ENCODE assay signal across 9 cellular contexts in the genomic region with DNA sequence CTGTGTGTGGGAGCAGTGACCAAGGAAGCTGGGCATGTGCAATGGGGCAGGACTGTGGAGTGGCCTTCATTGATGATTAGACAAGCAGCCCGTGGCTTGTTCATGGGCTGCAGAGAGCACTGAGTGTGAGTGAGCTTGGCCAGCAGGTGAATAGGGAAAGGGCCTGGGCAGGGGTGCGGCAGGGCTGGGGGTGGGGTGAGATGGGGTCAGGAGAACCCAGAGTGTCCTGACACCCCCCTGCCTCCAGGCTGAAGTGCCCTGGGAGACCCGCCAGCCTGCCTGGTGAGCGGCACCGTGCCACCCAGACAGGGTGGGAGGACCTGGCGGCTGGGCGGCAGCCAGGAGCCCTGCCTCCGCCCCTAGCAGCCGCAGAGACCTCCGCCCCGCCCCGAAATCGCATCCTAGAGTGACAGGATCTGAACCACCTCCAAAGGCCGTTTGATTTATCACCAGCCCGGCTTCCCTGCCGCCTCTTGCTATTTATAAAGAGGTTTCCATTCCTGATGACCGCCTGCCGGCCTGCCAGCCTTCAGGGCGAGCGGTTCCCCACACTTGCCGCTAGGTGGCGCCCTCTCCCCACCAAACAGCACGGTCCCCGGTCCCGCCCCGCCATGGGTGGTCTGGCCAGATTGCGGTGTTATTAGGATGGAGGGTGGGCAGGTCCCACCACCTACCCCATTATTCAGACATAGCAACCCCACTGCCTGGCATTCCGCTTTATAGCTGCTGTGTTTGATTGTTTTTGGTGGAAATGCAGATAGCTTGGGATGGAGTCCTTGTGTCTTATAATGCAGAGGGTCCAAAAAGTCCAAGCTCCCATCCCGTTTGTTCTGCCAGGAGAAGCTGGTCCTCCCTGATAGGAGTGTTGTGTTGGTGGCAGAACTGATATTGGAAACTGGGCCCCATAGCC. TPM values are rescaled to one million over a fixed set of nuclear protein-coding genes. Genes with fewer than 3 reads are reported as not detected.
DNase-seq lines count a peak whose midpoint lies in the region; ATAC-seq, FAIRE-seq and TF ChIP-seq lines count a peak whose summit lies in the region.
"Had no signal": no experiment of that assay in that cellular context is flagged by ENCODE, and none has a peak within 500 bp of the region (broad histone marks: within the 10 kb centered on the region; RNA-seq: fewer than 3 reads in every experiment).

No MANE protein-coding gene starts in this region.

- BruUV-seq in HepG2 (replicated peaks; lab: Mats Ljungman, UMichigan): no TSS peak

- H3K9me3 Mint-ChIP-seq in central memory CD8-positive, alpha-beta T cell: no peaks in the 10 kb centered on the region

- H3K27me3 ChIP-seq in HepG2 (ENCODE audit: control insufficient read depth in 1 of 2, insufficient read depth in 2 of 2, low read length in 2 of 2): peaks cover 12 to 62% of the 10 kb centered on the region in 2 experiments

- peak; percentile 67 for FAIRE-seq in HepG2 (lab: Jason Lieb, UNC)
- FAIRE-seq: colon had no signal

- no peak for TF ChIP-seq POLR2A in HepG2 (IDR thresholded peaks at IDR 0.05; ENCODE audit: insufficient read depth in 1 of 2, low read depth in 2 of 2, low read length in 2 of 2)

- no peak overlapping the region for H3K9ac ChIP-seq in HepG2 (ENCODE audit: insufficient read depth, low read depth, low read length)

- WGBS in HepG2 (ENCODE audit: low lambda C conversion rate): 6% methylated on average over 26 of the region's 29 CpGs

- in situ Hi-C loops in HepG2 (cut with HindIII; ENCODE audit: extremely low pct_ligation_motif_present, low pct_unique_long_range_greater_than_20kb): loop anchor here (5.0 to 10.0 kb wide), 2 partner anchors 210 to 272 kb away; no protein-coding TSS in a partner anchor

- no peaks in the 10 kb centered on the region for H3K36me3 ChIP-seq in HepG2 (replicated peaks in 1 of 2; ENCODE audit: control insufficient read depth in 1 of 2, insufficient read depth in 2 of 2, low read length in 2 of 2)

- H3K9me3 ChIP-seq in HepG2 (ENCODE audit: low read length): no peaks in the 10 kb centered on the region

- H3K4me2 ChIP-seq in HepG2 (ENCODE audit: low read depth, low read length): peak overlapping the region; percentile 48

- TF ChIP-seq CTCF in HepG2 (CRISPR knock-in tag; IDR thresholded peaks at IDR 0.05): peak; percentile 100

- DNase-seq in DMS79 treated with DMSO at 0.1 percent for 48 hours (lab: John Stamatoyannopoulos, UW) (peak; percentile 94), NCI-H2227 (lab: John Stamatoyannopoulos, UW; ENCODE audit: unreplicated experiment) (peak; percentile 88), HepG2 (ENCODE audit: low spot score) (peak; percentile 49)
- DNase-seq in activated CD4-positive, alpha-beta T cell treated with anti-CD3 and anti-CD28 coated beads for 1 hour: peak; percentile 65
- peak; percentile 57 to 79 for DNase-seq in central memory CD8-positive, alpha-beta T cell (ENCODE audit: low spot score in 2 of 2)
- DNase-seq in stimulated activated CD4-positive, alpha-beta T cell treated with anti-CD3 and anti-CD28 coated beads, Interleukin-4, amount 100 ng/mL, for 48 hours (ENCODE audit: low read depth in 2 of 2): peak; percentile 60 to 74

- no peak overlapping the region for H3K27ac ChIP-seq in HepG2 (ENCODE audit: extremely low read length, insufficient read depth, low read length)

- ATAC-seq in HG02763 (IDR thresholded peaks at IDR 0.05; ENCODE audit: unreplicated experiment) (peak; percentile 61), HepG2 (peak; percentile 87), HG02938 (IDR thresholded peaks at IDR 0.05; ENCODE audit: unreplicated experiment) (no peak)
- peak; percentile 86 for ATAC-seq in central memory CD8-positive, alpha-beta T cell (replicated peaks; ENCODE audit: extremely low read depth, poor library complexity, severe bottlenecking)

- H2AFZ ChIP-seq in HepG2 (ENCODE audit: low read length): no peak overlapping the region

- peak; percentile 99 for TF ChIP-seq RAD21 in HepG2 (CRISPR knock-in tag; IDR thresholded peaks at IDR 0.05)

- no peaks in the 10 kb centered on the region for H4K20me1 ChIP-seq in HepG2 (ENCODE audit: insufficient read depth, low read length)

- H3K4me1 ChIP-seq in HepG2 (ENCODE audit: insufficient read depth, low read length): 0 out of 2 replicates have a peak, but pooled peaks cover 7% of the 10 kb centered on the region

- CTCF ChIA-PET in HepG2 (lab: Yijun Ruan, JAX; ENCODE audit: low intra/inter-chr PET ratio, low total read pairs): interaction anchor here (1.4 to 4.8 kb wide), 6 partner anchors 11 to 269 kb away, joined by 7 to 70 read pairs (median 9); a partner anchor contains a TSS

- TF ChIP-seq EP300 in HepG2 (IDR thresholded peaks at IDR 0.05; ENCODE audit: low read depth in 2 of 2, low read length in 2 of 2) (no peak; a peak in 1 of 4 replicates), HepG2 (CRISPR knock-in tag; IDR thresholded peaks at IDR 0.05; ENCODE audit: borderline replicate concordance) (no peak)

- no peak overlapping the region for H3K27ac Mint-ChIP-seq in central memory CD8-positive, alpha-beta T cell (ENCODE audit: low read depth)

- no peaks in the 10 kb centered on the region for H3K4me1 Mint-ChIP-seq in central memory CD8-positive, alpha-beta T cell

- intact Hi-C loops in HepG2 (cut with micrococcal nuclease; ENCODE audit: unreplicated experiment): loop anchor here (1.0 to 10.0 kb wide), 5 partner anchors 11 to 270 kb away; a partner anchor contains a TSS

- H3K4me3 Mint-ChIP-seq in central memory CD8-positive, alpha-beta T cell: no peak overlapping the region

- H3K79me2 ChIP-seq in HepG2 (ENCODE audit: insufficient read depth, low read length): no peaks in the 10 kb centered on the region

- H3K36me3 Mint-ChIP-seq in central memory CD8-positive, alpha-beta T cell (ENCODE audit: insufficient read depth): peaks cover 1% of the 10 kb centered on the region

- peak overlapping the region in 1 of 3 experiments; percentile 37; a peak in 1 of 6 replicates for H3K4me3 ChIP-seq in HepG2 (replicated peaks in 1 of 3; ENCODE audit: insufficient read depth in 1 of 3, low read depth in 2 of 3, low read length in 3 of 3)

- POLR2A ChIA-PET in HepG2 (lab: Yijun Ruan, JAX): interaction anchor here (0.9 kb wide), 1 partner anchor 129 kb away, joined by 4 read pairs; a partner anchor contains a TSS

- no peaks in the 10 kb centered on the region for H3K27me3 Mint-ChIP-seq in central memory CD8-positive, alpha-beta T cell

RNA-seq across cellular contexts. Expression of a gene that starts 3.5 kb away (rescaled TPM):
- total RNA-seq in HepG2 (2016; rRNA removed; fragmentation: Illumina TruSeq; extraction: Trizol): 0.27 TPM in 1 of 2 replicates, not detected in the other
- 0.09 and 0.10 TPM in 2 replicates for total RNA-seq in HepG2 (2016; cell fraction: cytosol; rRNA removed; fragmentation: Illumina TruSeq; extraction: Trizol; ENCODE audit: low read depth)
- 0.17 TPM in 1 of 2 replicates, not detected in the other for total RNA-seq in HepG2 (2016; cell fraction: insoluble cytoplasmic fraction; rRNA removed; fragmentation: Illumina TruSeq; extraction: Trizol)
- 0.06 and 0.10 TPM in 2 replicates for total RNA-seq in HepG2 (2016; cell fraction: membrane; rRNA removed; fragmentation: Illumina TruSeq; extraction: Trizol)
- 0.50 TPM in 1 of 2 replicates, not detected in the other for total RNA-seq in HepG2 (2016; cell fraction: nucleus; rRNA removed; fragmentation: Illumina TruSeq; extraction: Trizol)
- 0.04 TPM in 1 of 2 replicates, not detected in the other for polyA plus RNA-seq in HepG2 (2011; rRNA removed)
- polyA plus RNA-seq in HepG2 (2011; cell fraction: cytosol; rRNA removed): 0.03 TPM in 1 of 2 replicates, not detected in the other
- 0.05 and 0.32 TPM in 2 replicates for polyA plus RNA-seq in HepG2 (2011; cell fraction: nucleus; rRNA removed)
- polyA plus RNA-seq in HepG2 (2012): not detected in 2 replicates
- polyA plus RNA-seq in HepG2 (2016; cell fraction: cytosol; fragmentation: Illumina TruSeq; extraction: Trizol; ENCODE audit: low read depth): 0.10 TPM in 1 of 2 replicates, not detected in the other
- polyA plus RNA-seq in HepG2 (2016; cell fraction: insoluble cytoplasmic fraction; fragmentation: Illumina TruSeq; extraction: Trizol; ENCODE audit: low read depth): 0.21 TPM in 1 of 2 replicates, not detected in the other
- polyA plus RNA-seq in HepG2 (2016; cell fraction: membrane; fragmentation: Illumina TruSeq; extraction: Trizol; ENCODE audit: low read depth): 0.22 TPM in 1 of 2 replicates, not detected in the other
- polyA plus RNA-seq in HepG2 (2016; cell fraction: nucleus; fragmentation: Illumina TruSeq; extraction: Trizol; ENCODE audit: insufficient read depth, low read depth): 0.52 and 0.59 TPM in 2 replicates
- polyA minus RNA-seq in HepG2 (2011; rRNA and poly(A)+ RNA removed; ENCODE audit: low replicate concordance): 0.18 and 0.28 TPM in 2 replicates
- not detected in 2 replicates for polyA minus RNA-seq in HepG2 (2011; cell fraction: cytosol; rRNA and poly(A)+ RNA removed)
- polyA minus RNA-seq in HepG2 (2011; cell fraction: nucleus; rRNA and poly(A)+ RNA removed): 0.25 and 0.39 TPM in 2 replicates

RNA-seq across cellular contexts. Expression of a gene that starts 22.7 kb away (rescaled TPM):
- total RNA-seq in HepG2 (2016; rRNA removed; fragmentation: Illumina TruSeq; extraction: Trizol): not detected in 2 replicates
- total RNA-seq in HepG2 (2016; cell fraction: cytosol; rRNA removed; fragmentation: Illumina TruSeq; extraction: Trizol; ENCODE audit: low read depth): not detected in 2 replicates
- not detected in 2 replicates for total RNA-seq in HepG2 (2016; cell fraction: insoluble cytoplasmic fraction; rRNA removed; fragmentation: Illumina TruSeq; extraction: Trizol)
- not detected in 2 replicates for total RNA-seq in HepG2 (2016; cell fraction: membrane; rRNA removed; fragmentation: Illumina TruSeq; extraction: Trizol)
- not detected in 2 replicates for total RNA-seq in HepG2 (2016; cell fraction: nucleus; rRNA removed; fragmentation: Illumina TruSeq; extraction: Trizol)
- not detected in 2 replicates for polyA plus RNA-seq in HepG2 (2011; rRNA removed)
- not detected in 2 replicates for polyA plus RNA-seq in HepG2 (2011; cell fraction: cytosol; rRNA removed)
- polyA plus RNA-seq in HepG2 (2011; cell fraction: nucleus; rRNA removed): not detected in 2 replicates
- polyA plus RNA-seq in HepG2 (2012): not detected in 2 replicates
- not detected in 2 replicates for polyA plus RNA-seq in HepG2 (2016; cell fraction: cytosol; fragmentation: Illumina TruSeq; extraction: Trizol; ENCODE audit: low read depth)
- polyA plus RNA-seq in HepG2 (2016; cell fraction: insoluble cytoplasmic fraction; fragmentation: Illumina TruSeq; extraction: Trizol; ENCODE audit: low read depth): not detected in 2 replicates
- not detected in 2 replicates for polyA plus RNA-seq in HepG2 (2016; cell fraction: membrane; fragmentation: Illumina TruSeq; extraction: Trizol; ENCODE audit: low read depth)
- not detected in 2 replicates for polyA plus RNA-seq in HepG2 (2016; cell fraction: nucleus; fragmentation: Illumina TruSeq; extraction: Trizol; ENCODE audit: insufficient read depth, low read depth)
- polyA minus RNA-seq in HepG2 (2011; rRNA and poly(A)+ RNA removed; ENCODE audit: low replicate concordance): not detected in 2 replicates
- polyA minus RNA-seq in HepG2 (2011; cell fraction: cytosol; rRNA and poly(A)+ RNA removed): not detected in 2 replicates
- not detected in 2 replicates for polyA minus RNA-seq in HepG2 (2011; cell fraction: nucleus; rRNA and poly(A)+ RNA removed)

RNA-seq across cellular contexts. Expression of a gene that starts 47.7 kb away (rescaled TPM):
- total RNA-seq in HepG2 (2016; rRNA removed; fragmentation: Illumina TruSeq; extraction: Trizol): 0.18 and 0.93 TPM in 2 replicates
- total RNA-seq in HepG2 (2016; cell fraction: cytosol; rRNA removed; fragmentation: Illumina TruSeq; extraction: Trizol; ENCODE audit: low read depth): 1.1 TPM in 2 replicates
- total RNA-seq in HepG2 (2016; cell fraction: insoluble cytoplasmic fraction; rRNA removed; fragmentation: Illumina TruSeq; extraction: Trizol): 0.37 and 0.69 TPM in 2 replicates
- 0.93 and 1.2 TPM in 2 replicates for total RNA-seq in HepG2 (2016; cell fraction: membrane; rRNA removed; fragmentation: Illumina TruSeq; extraction: Trizol)
- total RNA-seq in HepG2 (2016; cell fraction: nucleus; rRNA removed; fragmentation: Illumina TruSeq; extraction: Trizol): 0.43 and 1.6 TPM in 2 replicates
- 0.17 and 0.46 TPM in 2 replicates for polyA plus RNA-seq in HepG2 (2011; rRNA removed)
- polyA plus RNA-seq in HepG2 (2011; cell fraction: cytosol; rRNA removed): 0.60 and 0.79 TPM in 2 replicates
- 0.95 and 1.2 TPM in 2 replicates for polyA plus RNA-seq in HepG2 (2011; cell fraction: nucleus; rRNA removed)
- 0.50 and 0.83 TPM in 2 replicates for polyA plus RNA-seq in HepG2 (2012)
- polyA plus RNA-seq in HepG2 (2016; cell fraction: cytosol; fragmentation: Illumina TruSeq; extraction: Trizol; ENCODE audit: low read depth): 0.60 and 1.1 TPM in 2 replicates
- 0.47 and 1.2 TPM in 2 replicates for polyA plus RNA-seq in HepG2 (2016; cell fraction: insoluble cytoplasmic fraction; fragmentation: Illumina TruSeq; extraction: Trizol; ENCODE audit: low read depth)
- 0.72 and 1.1 TPM in 2 replicates for polyA plus RNA-seq in HepG2 (2016; cell fraction: membrane; fragmentation: Illumina TruSeq; extraction: Trizol; ENCODE audit: low read depth)
- polyA plus RNA-seq in HepG2 (2016; cell fraction: nucleus; fragmentation: Illumina TruSeq; extraction: Trizol; ENCODE audit: insufficient read depth, low read depth): 0.88 and 1.7 TPM in 2 replicates
- 0.56 TPM in 1 of 2 replicates, not detected in the other for polyA minus RNA-seq in HepG2 (2011; rRNA and poly(A)+ RNA removed; ENCODE audit: low replicate concordance)
- polyA minus RNA-seq in HepG2 (2011; cell fraction: cytosol; rRNA and poly(A)+ RNA removed): not detected in 2 replicates
- polyA minus RNA-seq in HepG2 (2011; cell fraction: nucleus; rRNA and poly(A)+ RNA removed): 0.87 TPM in 1 of 2 replicates, not detected in the other

RNA-seq across cellular contexts. Expression of a gene that starts 47.8 kb away (rescaled TPM):
- total RNA-seq in HepG2 (2016; rRNA removed; fragmentation: Illumina TruSeq; extraction: Trizol): not detected in 2 replicates
- not detected in 2 replicates for total RNA-seq in HepG2 (2016; cell fraction: cytosol; rRNA removed; fragmentation: Illumina TruSeq; extraction: Trizol; ENCODE audit: low read depth)
- total RNA-seq in HepG2 (2016; cell fraction: insoluble cytoplasmic fraction; rRNA removed; fragmentation: Illumina TruSeq; extraction: Trizol): not detected in 2 replicates
- total RNA-seq in HepG2 (2016; cell fraction: membrane; rRNA removed; fragmentation: Illumina TruSeq; extraction: Trizol): not detected in 2 replicates
- total RNA-seq in HepG2 (2016; cell fraction: nucleus; rRNA removed; fragmentation: Illumina TruSeq; extraction: Trizol): not detected in 2 replicates
- 0.05 TPM in 1 of 2 replicates, not detected in the other for polyA plus RNA-seq in HepG2 (2011; rRNA removed)
- not detected in 2 replicates for polyA plus RNA-seq in HepG2 (2011; cell fraction: cytosol; rRNA removed)
- 0.14 TPM in 1 of 2 replicates, not detected in the other for polyA plus RNA-seq in HepG2 (2011; cell fraction: nucleus; rRNA removed)
- polyA plus RNA-seq in HepG2 (2012): not detected in 2 replicates
- not detected in 2 replicates for polyA plus RNA-seq in HepG2 (2016; cell fraction: cytosol; fragmentation: Illumina TruSeq; extraction: Trizol; ENCODE audit: low read depth)
- not detected in 2 replicates for polyA plus RNA-seq in HepG2 (2016; cell fraction: insoluble cytoplasmic fraction; fragmentation: Illumina TruSeq; extraction: Trizol; ENCODE audit: low read depth)
- not detected in 2 replicates for polyA plus RNA-seq in HepG2 (2016; cell fraction: membrane; fragmentation: Illumina TruSeq; extraction: Trizol; ENCODE audit: low read depth)
- not detected in 2 replicates for polyA plus RNA-seq in HepG2 (2016; cell fraction: nucleus; fragmentation: Illumina TruSeq; extraction: Trizol; ENCODE audit: insufficient read depth, low read depth)
- not detected in 2 replicates for polyA minus RNA-seq in HepG2 (2011; rRNA and poly(A)+ RNA removed; ENCODE audit: low replicate concordance)
- not detected in 2 replicates for polyA minus RNA-seq in HepG2 (2011; cell fraction: cytosol; rRNA and poly(A)+ RNA removed)
- polyA minus RNA-seq in HepG2 (2011; cell fraction: nucleus; rRNA and poly(A)+ RNA removed): not detected in 2 replicates
